Comparison of ENCODE assay signal across 11 cellular contexts in genomic region chrX:154619182-154619581, GRCh38. TPM values are rescaled to one million over a fixed set of nuclear protein-coding genes. Genes with fewer than 3 reads are reported as not detected.
"Had no signal": no experiment of that assay in that cellular context is flagged by ENCODE, and none has a peak within 500 bp of the region (broad histone marks: within the 10 kb centered on the region; RNA-seq: fewer than 3 reads in every experiment).

Gene CTAG1B (minus strand): TSS chrX:154619282. CDS start chrX:154619218, 64 bp downstream.

RNA-seq across cellular contexts. Expression of gene CTAG1B, which starts in this region (rescaled TPM):
- total RNA-seq: OCI-LY7, PC-3, PC-9, Peyer's patch, Right ventricle myocardium inferior, Right ventricle myocardium superior, RPMI7951, SJCRH30, SJSA1, SK-MEL-5 had no signal
- polyA plus RNA-seq: SK-N-SH had no signal
